9 cellular contexts compared by ENCODE assay signal in the genomic region with DNA sequence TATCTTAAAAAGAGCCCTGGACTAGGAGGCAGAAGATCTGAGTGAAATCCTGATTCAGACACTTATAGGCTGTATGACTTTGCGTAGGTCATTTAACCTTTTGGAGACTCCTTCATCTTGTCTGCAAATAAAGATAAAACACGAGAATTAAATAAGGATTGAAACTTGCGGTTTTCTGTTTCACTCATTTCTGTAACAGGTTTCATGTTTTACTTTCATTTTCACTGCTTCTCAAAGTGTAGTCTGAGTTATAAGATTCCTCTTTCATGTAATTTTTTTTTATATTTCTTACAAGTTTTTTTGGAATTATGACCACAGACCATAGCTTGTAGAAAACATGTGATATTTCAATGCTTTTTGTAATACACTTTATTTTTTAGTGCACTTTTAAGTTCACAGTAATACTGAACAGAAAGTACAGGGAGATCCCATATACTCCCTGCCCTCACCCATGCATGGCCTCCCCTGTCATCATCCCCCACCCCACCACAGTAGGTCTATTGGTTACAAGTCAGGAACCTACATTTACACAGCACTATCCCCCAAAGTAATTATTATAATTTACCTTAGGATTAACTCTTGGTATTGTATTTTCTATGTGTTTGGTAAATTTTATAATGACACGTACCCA.
DNase-seq lines count a peak whose midpoint lies in the region; ATAC-seq, FAIRE-seq and TF ChIP-seq lines count a peak whose summit lies in the region.
"Had no signal": no experiment of that assay in that cellular context is flagged by ENCODE, and none has a peak within 500 bp of the region (broad histone marks: within the 10 kb centered on the region; RNA-seq: fewer than 3 reads in every experiment).

No MANE protein-coding gene starts in this region.

- peak; percentile 94 for ATAC-seq in GM21723 (IDR thresholded peaks at IDR 0.05; ENCODE audit: unreplicated experiment)

- FAIRE-seq in astrocyte (lab: Jason Lieb, UNC): no peak

- H3K4me2 ChIP-seq in astrocyte (ENCODE audit: low read length): peak overlapping the region; percentile 35

- H3K4me1 Mint-ChIP-seq in astrocyte (ENCODE audit: low read depth, unreplicated experiment): peaks cover 14% of the 10 kb centered on the region

- H3K4me3 ChIP-seq in astrocyte (ENCODE audit: insufficient read depth, low read depth, low read length) (no peak overlapping the region), neuron (ENCODE audit: low read length) (no peak overlapping the region)

- no peaks in the 10 kb centered on the region for H3K36me3 Mint-ChIP-seq in astrocyte (ENCODE audit: low read depth, unreplicated experiment)

- no peaks in the 10 kb centered on the region for H3K79me2 ChIP-seq in astrocyte (ENCODE audit: insufficient read depth, low read length)

- H3K27ac ChIP-seq in astrocyte (ENCODE audit: low read depth, low read length): no peak overlapping the region
- H3K27ac ChIP-seq: 22Rv1 had no signal

- peak; percentile 21 for DNase-seq in DMS53 (lab: John Stamatoyannopoulos, UW)
- no peak for DNase-seq in DMS53 treated with DMSO at 0.1 percent for 48 hours (lab: John Stamatoyannopoulos, UW; ENCODE audit: unreplicated experiment)
- DNase-seq in M059J (ENCODE audit: low read depth): peak; percentile 36
- DNase-seq in astrocyte (ENCODE audit: low read depth): no peak
- DNase-seq in 8988T: no peak
- DNase-seq in COLO668 (lab: John Stamatoyannopoulos, UW; ENCODE audit: unreplicated experiment): no peak

- H4K20me1 ChIP-seq in astrocyte (ENCODE audit: insufficient read depth, low read length): no peaks in the 10 kb centered on the region

- H3K27ac Mint-ChIP-seq in astrocyte (ENCODE audit: unreplicated experiment): no peak overlapping the region

- H3K9me3 Mint-ChIP-seq in astrocyte (ENCODE audit: unreplicated experiment): no peaks in the 10 kb centered on the region

- no peaks in the 10 kb centered on the region for H3K27me3 Mint-ChIP-seq in astrocyte (ENCODE audit: low read depth, unreplicated experiment)

- no peaks in the 10 kb centered on the region for H3K4me1 ChIP-seq in astrocyte (ENCODE audit: insufficient read depth, low read length)
- peaks cover 6% of the 10 kb centered on the region for H3K4me1 ChIP-seq in neuron (ENCODE audit: insufficient read depth, low read length)

- H3K9me3 ChIP-seq in astrocyte (ENCODE audit: insufficient read depth, low read depth, low read length): no peaks in the 10 kb centered on the region
- no peaks in the 10 kb centered on the region for H3K9me3 ChIP-seq in neuron (ENCODE audit: low read length)

- TF ChIP-seq CTCF in astrocyte (IDR thresholded peaks at IDR 0.05; ENCODE audit: insufficient read depth, low read depth, low read length): no peak

- H2AFZ ChIP-seq in astrocyte (ENCODE audit: low read depth, low read length): no peak overlapping the region
- peak overlapping the region; percentile 54 for H2AFZ ChIP-seq in neuron (ENCODE audit: low read depth, low read length)

- H3K4me3 Mint-ChIP-seq in astrocyte (ENCODE audit: unreplicated experiment): no peak overlapping the region

- H3K36me3 ChIP-seq in astrocyte (ENCODE audit: insufficient read depth, low read length) (no peaks in the 10 kb centered on the region), neuron (ENCODE audit: insufficient read depth, low read length) (no peaks in the 10 kb centered on the region)

- no peaks in the 10 kb centered on the region for H3K27me3 ChIP-seq in astrocyte (ENCODE audit: insufficient read depth, low read length)
- H3K27me3 ChIP-seq in neuron (ENCODE audit: insufficient read depth, low read length): no peaks in the 10 kb centered on the region

- H3K9ac ChIP-seq in astrocyte (ENCODE audit: low read length): no peak overlapping the region

Comparison
In these comparisons a context has a peak if more than half of its experiments do, and no peak if none do; other contexts are left out.
1. DNase-seq: peak in DMS53 (single experiment) and M059J (single experiment); none in DMS53 treated with DMSO at 0.1 percent for 48 hours (single experiment), astrocyte (single experiment), 8988T (single experiment) and COLO668 (single experiment).